9 cellular contexts compared by ENCODE assay signal in the genomic region with DNA sequence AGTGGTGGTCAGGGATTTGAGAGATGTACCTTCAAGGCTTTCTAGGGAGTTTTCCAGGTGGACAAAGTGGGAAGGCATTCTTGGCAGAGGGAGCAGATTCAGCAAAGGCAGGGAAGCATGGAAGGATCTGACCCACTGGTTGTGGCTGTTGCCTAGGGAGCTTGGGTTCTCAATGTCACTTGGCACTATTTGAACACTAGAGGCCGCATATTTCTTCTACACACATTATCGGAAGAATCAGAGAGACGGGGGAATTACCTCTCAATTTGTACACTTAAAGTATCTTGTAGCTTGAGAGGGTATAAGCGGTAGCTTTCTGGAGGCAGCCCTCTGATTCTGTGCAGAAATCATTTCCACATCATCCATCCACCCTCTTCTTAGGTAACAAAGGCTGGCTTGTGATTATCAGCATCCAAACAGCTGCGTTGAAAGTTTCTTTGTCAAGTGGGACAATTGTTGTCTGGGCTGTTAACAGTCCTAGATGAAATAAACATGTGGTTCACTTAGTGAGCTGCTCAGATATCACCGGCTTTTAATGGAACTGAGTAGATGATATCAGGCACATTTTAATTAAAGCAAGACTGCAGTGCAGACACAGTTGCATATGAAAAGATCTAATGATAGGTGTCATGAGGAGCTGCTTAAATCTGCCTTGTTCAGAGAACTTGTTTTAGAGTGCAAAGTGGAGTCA. TPM values are rescaled to one million over a fixed set of nuclear protein-coding genes. Genes with fewer than 3 reads are reported as not detected.
DNase-seq lines count a peak whose midpoint lies in the region; TF ChIP-seq lines count a peak whose summit lies in the region.
"Had no signal": no experiment of that assay in that cellular context is flagged by ENCODE, and none has a peak within 500 bp of the region (broad histone marks: within the 10 kb centered on the region; RNA-seq: fewer than 3 reads in every experiment).

No MANE protein-coding gene starts in this region.

- no peaks in the 10 kb centered on the region for H3K36me3 ChIP-seq in hepatocyte (replicated peaks; ENCODE audit: insufficient read depth, low read depth)

- H3K4me3 ChIP-seq in HFF-Myc (replicated peaks; ENCODE audit: low read depth, low read length) (no peak overlapping the region), hepatocyte (no peak overlapping the region)

- no peaks in the 10 kb centered on the region for H3K79me2 ChIP-seq in hepatocyte

- no peak overlapping the region for H3K27ac ChIP-seq in hepatocyte

- WGBS in hepatocyte (ENCODE audit: low lambda C conversion rate, missing lambda C conversion rate) = 29% methylated on average over 6 of the region's 6 CpGs

- H3K4me1 ChIP-seq in hepatocyte (ENCODE audit: insufficient read depth) = peaks cover 4% of the 10 kb centered on the region

- H3K4me2 ChIP-seq in hepatocyte = peak overlapping the region; percentile 94

- H3K9me2 ChIP-seq in hepatocyte (replicated peaks; ENCODE audit: insufficient read depth) = no peaks in the 10 kb centered on the region

- no peak overlapping the region for H2AFZ ChIP-seq in hepatocyte

- DNase-seq in COR-L47 (lab: John Stamatoyannopoulos, UW) (peak; percentile 83), HFF-Myc (ENCODE audit: extremely low read depth, low read depth) (no peak), NCI-H748 (lab: John Stamatoyannopoulos, UW; ENCODE audit: unreplicated experiment) (peak; percentile 90), hepatocyte (ENCODE audit: low spot score) (peak; percentile 17), GM03348 (ENCODE audit: low spot score) (no peak), CD1c-positive myeloid dendritic cell (ENCODE audit: extremely low spot score) (no peak), mesenteric fat pad (ENCODE audit: low spot score) (no peak)
- no peak for DNase-seq in stimulated activated CD4-positive, alpha-beta T cell treated with anti-CD3 and anti-CD28 coated beads, Interleukin-4, amount 100 ng/mL, for 1 hour
- DNase-seq: stimulated activated CD4-positive, alpha-beta T cell treated with anti-CD3 and anti-CD28 coated beads, Interleukin-4, amount 100 ng/mL, for 4 hours had no signal

- peaks cover 77% of the 10 kb centered on the region for H3K27me3 ChIP-seq in hepatocyte

- no peaks in the 10 kb centered on the region for H4K20me1 ChIP-seq in hepatocyte (ENCODE audit: insufficient read depth, poor library complexity, severe bottlenecking)

- no peaks in the 10 kb centered on the region for H3K9me3 ChIP-seq in hepatocyte (ENCODE audit: low read depth)

- TF ChIP-seq CTCF in HFF-Myc (IDR thresholded peaks at IDR 0.05; ENCODE audit: low read depth, low read length, missing control alignments) (peak; percentile 26), hepatocyte (IDR thresholded peaks at IDR 0.05; ENCODE audit: poor library complexity) (peak; percentile 37)

RNA-seq across cellular contexts. Expression of a gene that starts 2.6 kb away (rescaled TPM):
- total RNA-seq in hepatocyte (17.7 and 20.1 TPM in 2 replicates), mesenteric fat pad (not detected)
- polyA plus RNA-seq in hepatocyte = 4.3 and 8.9 TPM in 2 replicates

Comparison
In these comparisons a context has a peak if more than half of its experiments do, and no peak if none do; other contexts are left out.
1. DNase-seq: peak in COR-L47 (single experiment), NCI-H748 (single experiment) and hepatocyte (single experiment); none in HFF-Myc (single experiment), GM03348 (single experiment), CD1c-positive myeloid dendritic cell (single experiment), stimulated activated CD4-positive, alpha-beta T cell treated with anti-CD3 and anti-CD28 coated beads, Interleukin-4, amount 100 ng/mL, for 1 hour (single experiment) and mesenteric fat pad (single experiment).
2. RNA of a gene that starts 2.6 kb away (total RNA-seq): 17.7 to 20.1 TPM in hepatocyte; not detected in mesenteric fat pad (single experiment); every median in the first group is over 10 times any median in the second.